In genomic region chr14:102134719-102135118, GRCh38 we compare ENCODE assay signal across 2 cellular contexts.
A peak's percentile ranks its signal among the peaks of the same experiment; 100 is the strongest.
TF ChIP-seq lines count a peak whose summit lies in the region.

No MANE protein-coding gene starts in this region.

TF ChIP-seq in K562, 482 proteins besides CTCF, POLR2A, EP300 and RAD21:
- peak; percentile 23 for TF ChIP-seq NFYB (IDR thresholded peaks at IDR 0.05; ENCODE audit: extremely low read depth, insufficient read length)

TF ChIP-seq in HepG2, 621 proteins besides CTCF, POLR2A, EP300 and RAD21:
- TF ChIP-seq NFYC (CRISPR knock-in tag; IDR thresholded peaks at IDR 0.05) (peak; percentile 54; the same call in 1 of the 2 replicates), ZBTB38 (CRISPR knock-in tag; IDR thresholded peaks at IDR 0.05) (0 out of 2 replicates have a peak, but pooled peaks have one; percentile 13), NFYB (CRISPR knock-in tag; IDR thresholded peaks at IDR 0.05) (peak; percentile 66)
